8 cellular contexts compared by ENCODE assay signal in genomic region chr17:752620-753219, GRCh38. TPM values are rescaled to one million over a fixed set of nuclear protein-coding genes. Genes with fewer than 3 reads are reported as not detected.
DNase-seq lines count a peak whose midpoint lies in the region; ATAC-seq, FAIRE-seq and TF ChIP-seq lines count a peak whose summit lies in the region.

No MANE protein-coding gene starts in this region.

- H3K27ac ChIP-seq in mammary epithelial cell (ENCODE audit: insufficient read depth, low read depth, low read length) (peak overlapping the region; percentile 25), kidney (ENCODE audit: low read depth in 2 of 2, low read length in 2 of 2) (peak overlapping the region; percentile 7 to 43)

- H3K36me3 ChIP-seq in mammary epithelial cell (ENCODE audit: insufficient read depth, low read length), result no peaks in the 10 kb centered on the region
- H3K36me3 ChIP-seq in kidney (ENCODE audit: control insufficient read depth in 1 of 2, insufficient read depth in 2 of 2, low read length in 2 of 2), result peaks cover 2 to 7% of the 10 kb centered on the region in 2 donors

- no peaks in the 10 kb centered on the region for H4K20me1 ChIP-seq in mammary epithelial cell (ENCODE audit: insufficient read depth, low read length)

- DNase-seq in Ammon's horn (ENCODE audit: low spot score) (peak; percentile 43), NCI-H345 (lab: John Stamatoyannopoulos, UW) (peak; percentile 51), mammary epithelial cell (no peak), kidney (peak; percentile 88), DMS114 treated with DMSO at 0.1 percent for 48 hours (lab: John Stamatoyannopoulos, UW; ENCODE audit: unreplicated experiment) (no peak)
- peak; percentile 16 for DNase-seq in stimulated activated CD8-positive, alpha-beta memory T cell treated with anti-CD3 and anti-CD28 coated beads, Interleukin-4, amount 100 ng/mL, for 24 hours (ENCODE audit: low read depth)

- CTCF ChIA-PET in mammary epithelial cell (lab: Charles Lee; ENCODE audit: low non-redundant PET), result interaction anchor here (0.8 kb wide), 1 partner anchor 244 kb away, joined by 5 read pairs; the partner anchor contains the start of gene TIMM22

- peak overlapping the region; percentile 99 for H3K4me2 ChIP-seq in mammary epithelial cell (ENCODE audit: insufficient read depth, low read depth, low read length)

- in situ Hi-C loops in mammary epithelial cell (cut with MboI; ENCODE audit: low sequenced_read_pairs in 2 of 2), result no loop called here

- peak overlapping the region; percentile 65 for H3K9ac ChIP-seq in mammary epithelial cell (ENCODE audit: insufficient read depth, low read length)
- H3K9ac ChIP-seq in kidney (ENCODE audit: low read length in 2 of 2), result peak overlapping the region; percentile 73 to 93

- H3K9me3 ChIP-seq in mammary epithelial cell (replicated peaks; ENCODE audit: insufficient read depth, low read length), result no peaks in the 10 kb centered on the region
- no peaks in the 10 kb centered on the region for H3K9me3 ChIP-seq in kidney (ENCODE audit: control insufficient read depth in 1 of 2, low read length in 2 of 2)

- dilution Hi-C loops in mammary epithelial cell (cut with HindIII; ENCODE audit: low sequenced_read_pairs), result no loop called here

- ATAC-seq in GM19372 (IDR thresholded peaks at IDR 0.05; ENCODE audit: low read depth, unreplicated experiment) (peak; percentile 3), GM18861 (IDR thresholded peaks at IDR 0.05; ENCODE audit: unreplicated experiment) (no peak)

- H3K4me3 ChIP-seq in mammary epithelial cell (replicated peaks in 1 of 3; ENCODE audit: insufficient read depth in 1 of 3, low read depth in 2 of 3, low read length in 3 of 3) (peak overlapping the region; percentile 38 to 84 (median 63)), kidney (ENCODE audit: low read length in 2 of 2) (peak overlapping the region; percentile 80 to 84)

- H3K79me2 ChIP-seq in mammary epithelial cell (ENCODE audit: insufficient read depth, low read length), result peaks cover 39% of the 10 kb centered on the region

- H2AFZ ChIP-seq in mammary epithelial cell (ENCODE audit: low read depth, low read length), result peak overlapping the region; percentile 98

- H3K4me1 ChIP-seq in mammary epithelial cell (ENCODE audit: insufficient read depth, low read length) (peaks cover 17% of the 10 kb centered on the region), kidney (ENCODE audit: control insufficient read depth in 1 of 2, insufficient read depth in 1 of 2, low read depth in 1 of 2, low read length in 2 of 2) (peaks cover 4 to 15% of the 10 kb centered on the region in 2 donors)

- no peaks in the 10 kb centered on the region for H3K27me3 ChIP-seq in mammary epithelial cell (ENCODE audit: insufficient read depth, low read length)

- BruUV-seq in mammary epithelial cell (replicated peaks; lab: Mats Ljungman, UMichigan), result no TSS peak

- TF ChIP-seq CTCF in mammary epithelial cell (conservative IDR thresholded peaks at IDR 0.05 in 1 of 2, IDR thresholded peaks at IDR 0.05 in 1 of 2; ENCODE audit: extremely low read depth in 1 of 2, insufficient read depth in 1 of 2, low read depth in 1 of 2, low read length in 2 of 2) (no peak), kidney (IDR thresholded peaks at IDR 0.05; ENCODE audit: borderline replicate concordance, extremely low read depth, insufficient read depth) (no peak)

- no peak for FAIRE-seq in kidney (lab: Jason Lieb, UNC)

- intact Hi-C loops in mammary epithelial cell (cut with micrococcal nuclease), result loop anchor here (1.0 kb wide), 2 partner anchors 38 to 340 kb away; partner anchors contain the start of gene VPS53
- intact Hi-C loops in kidney (cut with DNase I), result no loop called here

- WGBS in mammary epithelial cell (ENCODE audit: low coverage, missing lambda C conversion rate), result 13% methylated on average over 10 of the region's 43 CpGs

RNA-seq across cellular contexts. Expression of gene GEMIN4, which starts 0.7 kb away (rescaled TPM):
- total RNA-seq in mammary epithelial cell, result 10 to 100 TPM; 17.0 to 31.4 TPM
- polyA plus RNA-seq in mammary epithelial cell, result 31.1 TPM
- polyA minus RNA-seq in mammary epithelial cell, result 102 TPM
- total RNA-seq in kidney, result 14.8 TPM
- 4.6 TPM for polyA plus RNA-seq in kidney (ENCODE audit: insufficient read depth, low read depth, low replicate concordance)

RNA-seq across cellular contexts. Expression of gene TLCD3A, which starts 20.3 kb away (rescaled TPM):
- total RNA-seq in mammary epithelial cell (10 to 100 TPM; 24.2 to 41.1 TPM), kidney (12.4 TPM)
- polyA plus RNA-seq in mammary epithelial cell (62.5 TPM), kidney (ENCODE audit: insufficient read depth, low read depth, low replicate concordance) (4.6 TPM)
- 86.8 TPM for polyA minus RNA-seq in mammary epithelial cell

RNA-seq across cellular contexts. Expression of gene GLOD4, which starts 29.4 kb away (rescaled TPM):
- total RNA-seq in mammary epithelial cell, result 10 to 100 TPM; 33.3 to 62.7 TPM
- polyA plus RNA-seq in mammary epithelial cell, result 37.9 TPM
- 25.1 TPM for polyA minus RNA-seq in mammary epithelial cell
- total RNA-seq in kidney, result 70.6 TPM
- polyA plus RNA-seq in kidney (ENCODE audit: insufficient read depth, low read depth, low replicate concordance), result 90.8 TPM

RNA-seq across cellular contexts. Expression of gene MRM3, which starts 29.4 kb away (rescaled TPM):
- 10 to 100 TPM; 14.6 to 15.3 TPM for total RNA-seq in mammary epithelial cell
- 11.8 TPM for polyA plus RNA-seq in mammary epithelial cell
- polyA minus RNA-seq in mammary epithelial cell, result 2.7 TPM
- total RNA-seq in kidney, result 14.4 TPM
- polyA plus RNA-seq in kidney (ENCODE audit: insufficient read depth, low read depth, low replicate concordance), result 21.3 TPM

RNA-seq across cellular contexts. Expression of gene VPS53, which starts 38.1 kb away (rescaled TPM):
- 100 to 1,000 TPM in 1 of 2 donors, 10 to 100 TPM in 1; 48.3 to 112 TPM for total RNA-seq in mammary epithelial cell
- 30.6 TPM for polyA plus RNA-seq in mammary epithelial cell
- polyA minus RNA-seq in mammary epithelial cell, result 221 TPM
- 80.9 TPM for total RNA-seq in kidney
- polyA plus RNA-seq in kidney (ENCODE audit: insufficient read depth, low read depth, low replicate concordance), result 7.0 TPM

Comparison
In these comparisons a context has a peak if more than half of its experiments do, and no peak if none do; other contexts are left out.
1. DNase-seq: peak in Ammon's horn (single experiment), NCI-H345 (single experiment), kidney (single experiment) and stimulated activated CD8-positive, alpha-beta memory T cell treated with anti-CD3 and anti-CD28 coated beads, Interleukin-4, amount 100 ng/mL, for 24 hours (single experiment); none in mammary epithelial cell (single experiment) and DMS114 treated with DMSO at 0.1 percent for 48 hours (single experiment).